1 cellular context compared by ENCODE assay signal in genomic region chr1:209829716-209830115, GRCh38.
TF ChIP-seq lines count a peak whose summit lies in the region.

No MANE protein-coding gene starts in this region.

TF ChIP-seq in endothelial cell of umbilical vein, 7 proteins besides CTCF, POLR2A, EP300 and RAD21:
- no peak for TF ChIP-seq GATA2 (IDR thresholded peaks at IDR 0.05; ENCODE audit: insufficient read depth, insufficient read length, low read depth, low read length)
- no peak for TF ChIP-seq EZH2 (IDR thresholded peaks at IDR 0.05; ENCODE audit: borderline replicate concordance, low read depth, low read length, severe bottlenecking)
- TF ChIP-seq MAX (IDR thresholded peaks at IDR 0.05; ENCODE audit: insufficient read depth, insufficient read length): no peak
- TF ChIP-seq FOS (IDR thresholded peaks at IDR 0.05; ENCODE audit: borderline replicate concordance, insufficient read depth, low read length): no peak
- TF ChIP-seq JUN (IDR thresholded peaks at IDR 0.05; ENCODE audit: borderline replicate concordance, insufficient read depth, insufficient read length, low read depth): no peak
- no peak for TF ChIP-seq POLR2AphosphoS5 (IDR thresholded peaks at IDR 0.05; ENCODE audit: insufficient read depth, low read depth, low read length)
- TF ChIP-seq MYC (IDR thresholded peaks at IDR 0.05; ENCODE audit: low read depth, low read length): no peak
